ENCODE assay signal across 22 cellular contexts in the genomic region with DNA sequence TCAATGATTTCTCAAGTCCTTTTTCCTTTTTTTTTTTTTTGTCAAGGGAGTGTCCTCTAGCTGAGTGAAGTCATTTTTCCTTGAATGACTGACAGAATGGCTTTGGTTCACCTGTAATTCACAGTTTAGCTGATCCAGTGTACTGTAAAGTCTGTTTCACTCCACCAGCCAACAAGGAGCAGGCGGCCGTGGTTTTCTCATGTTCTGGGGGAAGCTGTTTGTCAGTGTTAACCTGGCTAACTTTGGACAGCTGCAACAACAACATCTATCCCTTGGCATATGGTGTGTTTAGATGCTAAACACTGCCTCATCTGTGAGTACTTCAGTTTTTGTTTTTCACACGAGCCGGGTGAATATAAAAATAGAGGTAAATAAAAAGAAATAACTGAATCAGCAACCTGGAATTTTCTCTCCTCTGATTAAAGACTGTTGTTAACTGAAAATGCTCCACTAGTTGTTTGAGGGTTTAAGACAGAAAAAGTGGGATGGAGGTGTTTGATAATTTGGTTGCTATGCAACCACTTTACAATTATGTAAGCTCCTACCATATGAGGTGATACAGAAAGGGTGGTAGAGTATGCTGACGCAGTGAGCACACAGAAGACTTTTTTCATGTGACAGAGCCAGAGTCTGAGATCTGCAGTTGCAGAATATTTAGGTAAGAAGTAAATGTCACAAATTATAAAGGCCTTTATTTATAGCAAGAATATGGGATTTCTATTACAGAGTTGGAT. TPM values are rescaled to one million over a fixed set of nuclear protein-coding genes. Genes with fewer than 3 reads are reported as not detected.
DNase-seq lines count a peak whose midpoint lies in the region; ATAC-seq and TF ChIP-seq lines count a peak whose summit lies in the region.
"Had no signal": no experiment of that assay in that cellular context is flagged by ENCODE, and none has a peak within 500 bp of the region (broad histone marks: within the 10 kb centered on the region; RNA-seq: fewer than 3 reads in every experiment).

No MANE protein-coding gene starts in this region.

- DNase-seq in NCI-H748 (lab: John Stamatoyannopoulos, UW; ENCODE audit: unreplicated experiment) (peak; percentile 38), NCI-H748 treated with DMSO at 0.1 percent for 48 hours (lab: John Stamatoyannopoulos, UW) (no peak), SJCRH30 (peak; percentile 52 to 75), left kidney (ENCODE audit: low read depth, low spot score) (peak; percentile 33), upper lobe of left lung (peak in 1 of 2 donors; percentile 27), Calu3 (no peak), AG20443 (ENCODE audit: low spot score) (no peak)
- DNase-seq in activated T-cell treated with anti-CD3 and anti-CD28 coated beads, Interleukin-2, amount 50 U/mL, for 4 hours, result no peak
- DNase-seq: activated CD4-positive, alpha-beta memory T cell treated with anti-CD3 and anti-CD28 coated beads, Interleukin-2, amount 10 ng/mL, durations not matched to agents 7 days and 5 days; activated T-cell treated with anti-CD3 and anti-CD28 coated beads, Interleukin-2, amount 50 U/mL, for 1 hour; C1 segment of cervical spinal cord; DMS79; H9; IMR-90; kidney glomerular epithelial cell; NCI-H2029 treated with DMSO at 0.1 percent for 48 hours; Right ventricle myocardium superior; tibial artery; WERI-Rb-1 had no signal

- 45 to 71% methylated on average over 5 of the region's 5 CpGs for WGBS in upper lobe of left lung, 2 donors

- CTCF ChIA-PET in Calu3 (lab: Charles Lee), result interaction anchor here (0.7 kb wide), 2 partner anchors 59 to 347 kb away, joined by 3 to 8 read pairs; no protein-coding TSS in a partner anchor

- peak; percentile 45 to 86 for ATAC-seq in upper lobe of left lung (ENCODE audit: low FRiP score in 2 of 2)
- ATAC-seq in activated T-cell treated with anti-CD3 and anti-CD28 coated beads, Interleukin-2, amount 50 U/mL, for 4 hours, result no peak
- ATAC-seq: activated naive CD4-positive, alpha-beta T cell treated with anti-CD3 and anti-CD28 coated beads, Interleukin-2, amount 50 U/mL, for 72 hours had no signal

- H3K36me3 Mint-ChIP-seq in activated T-cell treated with anti-CD3 and anti-CD28 coated beads, Interleukin-2, amount 50 U/mL, for 4 hours (ENCODE audit: insufficient read depth), result no peaks in the 10 kb centered on the region
- H3K36me3 Mint-ChIP-seq in Calu3 (ENCODE audit: insufficient read depth, unreplicated experiment), result no peaks in the 10 kb centered on the region
- H3K36me3 Mint-ChIP-seq: activated naive CD4-positive, alpha-beta T cell treated with anti-CD3 and anti-CD28 coated beads, Interleukin-2, amount 50 U/mL, for 72 hours had no signal

- no peaks in the 10 kb centered on the region for H3K27me3 ChIP-seq in SJCRH30
- H3K27me3 ChIP-seq in upper lobe of left lung, result no peaks in the 10 kb centered on the region
- H3K27me3 ChIP-seq: right atrium auricular region, tibial artery had no signal

- H3K4me3 Mint-ChIP-seq in activated T-cell treated with anti-CD3 and anti-CD28 coated beads, Interleukin-2, amount 50 U/mL, for 4 hours, result no peak overlapping the region
- no peak overlapping the region for H3K4me3 Mint-ChIP-seq in Calu3 (ENCODE audit: low read depth, unreplicated experiment)
- H3K4me3 Mint-ChIP-seq: activated CD4-positive, alpha-beta memory T cell treated with anti-CD3 and anti-CD28 coated beads, Interleukin-2, amount 10 ng/mL, durations not matched to agents 7 days and 5 days; H9; T-helper 1 cell treated with Interleukin-12 subunit alpha and Interleukin-12 subunit beta and Interleukin-4 antibody, amounts not matched to agents 30 μg/mL and 1 μg/mL, for 36 hours had no signal

- peaks cover 4% of the 10 kb centered on the region for H3K27me3 Mint-ChIP-seq in activated T-cell treated with anti-CD3 and anti-CD28 coated beads, Interleukin-2, amount 50 U/mL, for 4 hours (ENCODE audit: low read depth)
- no peaks in the 10 kb centered on the region for H3K27me3 Mint-ChIP-seq in Calu3 (ENCODE audit: unreplicated experiment)

- H3K4me3 ChIP-seq in SJCRH30 (no peak overlapping the region), upper lobe of left lung (peak overlapping the region in 2 of 4 donors; percentile 19 to 23)
- H3K4me3 ChIP-seq: right atrium auricular region, tibial artery had no signal

- H3K4me1 Mint-ChIP-seq in activated T-cell treated with anti-CD3 and anti-CD28 coated beads, Interleukin-2, amount 50 U/mL, for 4 hours (ENCODE audit: low read depth), result peaks cover 1% of the 10 kb centered on the region
- H3K4me1 Mint-ChIP-seq in Calu3 (ENCODE audit: low read depth, unreplicated experiment), result peaks cover 8% of the 10 kb centered on the region

- H3K9me3 ChIP-seq in SJCRH30 (replicated peaks), result no peaks in the 10 kb centered on the region
- H3K9me3 ChIP-seq in upper lobe of left lung, result no peaks in the 10 kb centered on the region
- H3K9me3 ChIP-seq: right atrium auricular region, tibial artery had no signal

- intact Hi-C loops in Calu3 (cut with micrococcal nuclease; ENCODE audit: unreplicated experiment), result no loop called here

- peaks cover 8% of the 10 kb centered on the region; the same call in 1 of the 2 replicates for H3K4me1 ChIP-seq in SJCRH30
- H3K4me1 ChIP-seq in upper lobe of left lung, result peaks cover 0 to 20% (median 1%) of the 10 kb centered on the region in 4 donors
- H3K4me1 ChIP-seq: right atrium auricular region, tibial artery had no signal

- BruUV-seq in Calu3 (replicated peaks; lab: Mats Ljungman, UMichigan), result no TSS peak

- no peak overlapping the region for H3K27ac Mint-ChIP-seq in Calu3 (ENCODE audit: unreplicated experiment)
- H3K27ac Mint-ChIP-seq: activated CD4-positive, alpha-beta memory T cell treated with anti-CD3 and anti-CD28 coated beads, Interleukin-2, amount 10 ng/mL, durations not matched to agents 7 days and 5 days; activated naive CD4-positive, alpha-beta T cell treated with anti-CD3 and anti-CD28 coated beads, Interleukin-2, amount 50 U/mL, for 72 hours; H9; T-helper 1 cell treated with Interleukin-12 subunit alpha and Interleukin-12 subunit beta and Interleukin-4 antibody, amounts not matched to agents 30 μg/mL and 1 μg/mL, for 36 hours had no signal

- TF ChIP-seq EP300 in upper lobe of left lung (IDR thresholded peaks at IDR 0.05), result no peak

- no peak overlapping the region for H3K27ac ChIP-seq in SJCRH30
- peak overlapping the region in 3 of 4 donors; percentile 56 to 87 (median 80) for H3K27ac ChIP-seq in upper lobe of left lung
- H3K27ac ChIP-seq: right atrium auricular region, tibial artery, WERI-Rb-1 had no signal

- TF ChIP-seq CTCF in upper lobe of left lung (IDR thresholded peaks at IDR 0.05), result no peak
- TF ChIP-seq CTCF in Calu3 (IDR thresholded peaks at IDR 0.05; ENCODE audit: unreplicated experiment), result no peak

- H3K36me3 ChIP-seq in SJCRH30, result no peaks in the 10 kb centered on the region
- H3K36me3 ChIP-seq in upper lobe of left lung, result no peaks in the 10 kb centered on the region
- H3K36me3 ChIP-seq: right atrium auricular region, tibial artery, WERI-Rb-1 had no signal

- no peaks in the 10 kb centered on the region for H3K9me3 Mint-ChIP-seq in activated T-cell treated with anti-CD3 and anti-CD28 coated beads, Interleukin-2, amount 50 U/mL, for 4 hours
- H3K9me3 Mint-ChIP-seq in Calu3 (ENCODE audit: low read depth, unreplicated experiment), result no peaks in the 10 kb centered on the region
- H3K9me3 Mint-ChIP-seq: activated CD4-positive, alpha-beta memory T cell treated with anti-CD3 and anti-CD28 coated beads, Interleukin-2, amount 10 ng/mL, durations not matched to agents 7 days and 5 days; activated naive CD4-positive, alpha-beta T cell treated with anti-CD3 and anti-CD28 coated beads, Interleukin-2, amount 50 U/mL, for 72 hours had no signal

- peak in 1 of 4 donors; percentile 62 for TF ChIP-seq POLR2A in upper lobe of left lung (IDR thresholded peaks at IDR 0.05)

RNA-seq across cellular contexts. Expression of gene SLC2A13, which starts 50.3 kb away (rescaled TPM):
- 8.4 and 11.1 TPM in 2 replicates for total RNA-seq in SJCRH30 (2014; rRNA removed; shearing (Covaris generic))
- 10 to 100 TPM in 5 of 6 donors, 1 to 10 TPM in 1; 9.9 to 25.9 (median 16.0) TPM for total RNA-seq in upper lobe of left lung
- 1 to 10 TPM; 2.4 to 3.6 (median 3.2) TPM for total RNA-seq in activated T-cell treated with anti-CD3 and anti-CD28 coated beads, Interleukin-2, amount 50 U/mL, for 4 hours
- 8.4 and 9.4 TPM in 2 replicates for total RNA-seq in Calu3 (2022)

Comparison
In these comparisons a context has a peak if more than half of its experiments do, and no peak if none do; other contexts are left out.
1. DNase-seq: peak in NCI-H748 (single experiment), SJCRH30 (2 of 2) and left kidney (single experiment); none in NCI-H748 treated with DMSO at 0.1 percent for 48 hours (single experiment), activated T-cell treated with anti-CD3 and anti-CD28 coated beads, Interleukin-2, amount 50 U/mL, for 4 hours (single experiment), Calu3 (single experiment) and AG20443 (single experiment).
2. ATAC-seq: peak in upper lobe of left lung (2 of 2); none in activated T-cell treated with anti-CD3 and anti-CD28 coated beads, Interleukin-2, amount 50 U/mL, for 4 hours (0 of 2).